8 cellular contexts compared by ENCODE assay signal in the genomic region with DNA sequence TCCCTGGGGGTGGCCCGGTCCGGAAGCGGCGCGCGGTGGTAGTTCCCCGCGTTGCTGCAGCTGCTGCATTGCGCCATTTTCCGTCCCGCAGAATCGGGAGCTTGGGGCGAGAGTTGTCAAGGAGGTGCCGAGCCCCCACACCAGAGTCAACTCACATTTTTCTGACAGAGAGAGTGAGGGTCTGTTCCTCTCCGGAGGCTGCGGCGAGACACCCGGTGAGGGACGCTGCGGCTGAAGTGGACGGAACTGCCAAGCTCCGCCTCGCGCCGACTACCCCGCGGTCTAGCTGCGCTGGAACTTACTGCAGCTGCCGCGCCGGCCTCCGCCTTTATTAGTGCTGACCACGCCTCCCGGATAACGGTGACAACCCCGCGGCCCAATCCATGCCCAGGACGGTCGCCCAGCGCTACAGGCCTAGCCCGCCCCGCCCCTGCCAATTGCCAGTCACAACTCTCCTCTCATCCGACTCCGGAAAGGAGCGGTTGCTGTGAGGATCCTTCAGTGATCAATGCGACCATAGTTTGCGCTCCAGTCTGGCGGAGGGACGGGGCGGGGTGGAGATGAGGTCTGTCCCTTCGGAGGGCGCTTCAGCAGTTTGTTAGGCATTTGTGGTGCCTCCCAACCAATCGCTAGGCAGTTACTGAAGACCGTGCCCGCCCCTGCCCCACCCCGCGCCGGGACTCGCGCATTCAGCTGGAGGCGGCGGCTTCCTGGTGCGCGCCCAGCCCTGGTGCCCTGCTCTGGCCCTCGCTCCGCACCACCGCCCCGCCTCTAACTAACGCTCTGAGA. TPM values are rescaled to one million over a fixed set of nuclear protein-coding genes. Genes with fewer than 3 reads are reported as not detected.
DNase-seq lines count a peak whose midpoint lies in the region; ATAC-seq and TF ChIP-seq lines count a peak whose summit lies in the region.

A gene with protein sequence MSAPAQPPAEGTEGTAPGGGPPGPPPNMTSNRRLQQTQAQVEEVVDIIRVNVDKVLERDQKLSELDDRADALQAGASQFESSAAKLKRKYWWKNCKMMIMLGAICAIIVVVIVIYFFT (minus strand): TSS at position 303 of the 789 bp plus-strand sequence. CDS start 146 bp downstream, at position 157.

- peaks cover 0 to 4% of the 10 kb centered on the region in 2 donors for H3K36me3 ChIP-seq in esophagus (ENCODE audit: control insufficient read depth in 2 of 2, insufficient read depth in 2 of 2, low read length in 1 of 2)
- H3K36me3 ChIP-seq in muscle layer of colon (ENCODE audit: insufficient read depth, low read length), result peaks cover 20% of the 10 kb centered on the region

- H3K9me3 Mint-ChIP-seq in activated T-cell treated with anti-CD3 and anti-CD28 coated beads, Interleukin-2, amount 50 U/mL, for 24 hours, result no peaks in the 10 kb centered on the region

- no peaks in the 10 kb centered on the region for H3K27me3 ChIP-seq in esophagus (ENCODE audit: control insufficient read depth in 1 of 2, insufficient read depth in 2 of 2, low read length in 2 of 2)
- no peaks in the 10 kb centered on the region for H3K27me3 ChIP-seq in muscle layer of colon (ENCODE audit: control insufficient read depth in 1 of 2, insufficient read depth in 2 of 2, low read length in 2 of 2)

- peak within 1 kb of the TSS; percentile 92 for H3K27ac Mint-ChIP-seq in activated T-cell treated with anti-CD3 and anti-CD28 coated beads, Interleukin-2, amount 50 U/mL, for 24 hours

- H3K4me1 Mint-ChIP-seq in activated T-cell treated with anti-CD3 and anti-CD28 coated beads, Interleukin-2, amount 50 U/mL, for 24 hours (ENCODE audit: low read depth), result peaks cover 55% of the 10 kb centered on the region

- H3K4me1 ChIP-seq in esophagus (ENCODE audit: control insufficient read depth in 2 of 2, insufficient read depth in 2 of 2, low read length in 1 of 2) (peaks cover 0 to 3% of the 10 kb centered on the region in 2 donors), muscle layer of colon (ENCODE audit: insufficient read depth, low read length) (peaks cover 26% of the 10 kb centered on the region)

- peak within 1 kb of the TSS; percentile 67 to 82 for H3K4me3 ChIP-seq in esophagus (ENCODE audit: low read depth in 1 of 2, low read length in 2 of 2)
- peak within 1 kb of the TSS; percentile 85 to 89 for H3K4me3 ChIP-seq in muscle layer of colon (ENCODE audit: low read depth in 1 of 2, low read length in 2 of 2)

- peak; percentile 89 for ATAC-seq in GM21717 (IDR thresholded peaks at IDR 0.05; ENCODE audit: unreplicated experiment)

- H3K4me3 Mint-ChIP-seq in activated T-cell treated with anti-CD3 and anti-CD28 coated beads, Interleukin-2, amount 50 U/mL, for 24 hours, result peak within 1 kb of the TSS; percentile 93

- H3K27me3 Mint-ChIP-seq in activated T-cell treated with anti-CD3 and anti-CD28 coated beads, Interleukin-2, amount 50 U/mL, for 24 hours, result no peaks in the 10 kb centered on the region

- in situ Hi-C loops in KBM-7 (cut with MboI; ENCODE audit: low pct_unique_long_range_greater_than_20kb, low sequenced_read_pairs), result no loop called here

- H3K36me3 Mint-ChIP-seq in activated T-cell treated with anti-CD3 and anti-CD28 coated beads, Interleukin-2, amount 50 U/mL, for 24 hours (ENCODE audit: low read depth), result peaks cover 49% of the 10 kb centered on the region

- H3K9ac ChIP-seq in muscle layer of colon (ENCODE audit: low read length), result peak within 1 kb of the TSS; percentile 47

- H3K9me3 ChIP-seq in esophagus (ENCODE audit: control insufficient read depth in 2 of 2, insufficient read depth in 1 of 2, low read depth in 1 of 2, low read length in 1 of 2) (no peaks in the 10 kb centered on the region), muscle layer of colon (ENCODE audit: low read length) (no peaks in the 10 kb centered on the region)

- peak; percentile 99 for DNase-seq in DMS153 treated with DMSO at 0.1 percent for 48 hours (lab: John Stamatoyannopoulos, UW; ENCODE audit: unreplicated experiment)
- DNase-seq in KBM-7, result peak; percentile 99
- DNase-seq in activated T-cell treated with anti-CD3 and anti-CD28 coated beads, Interleukin-2, amount 50 U/mL, for 24 hours, result peak; percentile 97
- DNase-seq in stimulated activated CD8-positive, alpha-beta memory T cell treated with anti-CD3 and anti-CD28 coated beads, Interleukin-7, amount 100 ng/mL, for 24 hours (ENCODE audit: low read depth), result peak; percentile 96

- peak within 1 kb of the TSS; percentile 94 for H3K27ac ChIP-seq in esophagus (ENCODE audit: low read depth in 2 of 2, low read length in 1 of 2)
- peak within 1 kb of the TSS; percentile 87 for H3K27ac ChIP-seq in muscle layer of colon (ENCODE audit: low read depth, low read length)

- WGBS in esophagus, 2 donors, result 0 to 1% methylated on average over 65 to 69 of the region's 69 CpGs

TF ChIP-seq in PFSK-1, 5 proteins besides CTCF, POLR2A, EP300 and RAD21:
- TF ChIP-seq TAF1 (IDR thresholded peaks at IDR 0.05; ENCODE audit: borderline replicate concordance, insufficient read depth, low read length) (peak; percentile 96; the same call in 1 of the 2 replicates), FOXP2 (optimal IDR thresholded peaks at IDR 0.05; ENCODE audit: borderline replicate concordance, extremely low read depth, extremely low read length, insufficient read depth) (peak; percentile 77), SIN3A (IDR thresholded peaks at IDR 0.05; ENCODE audit: borderline replicate concordance, insufficient read depth, low read length) (no peak), POLR2AphosphoS5 (IDR thresholded peaks at IDR 0.05; ENCODE audit: low read depth, low read length) (peak; percentile 97)
- TF ChIP-seq, protein P1, sequence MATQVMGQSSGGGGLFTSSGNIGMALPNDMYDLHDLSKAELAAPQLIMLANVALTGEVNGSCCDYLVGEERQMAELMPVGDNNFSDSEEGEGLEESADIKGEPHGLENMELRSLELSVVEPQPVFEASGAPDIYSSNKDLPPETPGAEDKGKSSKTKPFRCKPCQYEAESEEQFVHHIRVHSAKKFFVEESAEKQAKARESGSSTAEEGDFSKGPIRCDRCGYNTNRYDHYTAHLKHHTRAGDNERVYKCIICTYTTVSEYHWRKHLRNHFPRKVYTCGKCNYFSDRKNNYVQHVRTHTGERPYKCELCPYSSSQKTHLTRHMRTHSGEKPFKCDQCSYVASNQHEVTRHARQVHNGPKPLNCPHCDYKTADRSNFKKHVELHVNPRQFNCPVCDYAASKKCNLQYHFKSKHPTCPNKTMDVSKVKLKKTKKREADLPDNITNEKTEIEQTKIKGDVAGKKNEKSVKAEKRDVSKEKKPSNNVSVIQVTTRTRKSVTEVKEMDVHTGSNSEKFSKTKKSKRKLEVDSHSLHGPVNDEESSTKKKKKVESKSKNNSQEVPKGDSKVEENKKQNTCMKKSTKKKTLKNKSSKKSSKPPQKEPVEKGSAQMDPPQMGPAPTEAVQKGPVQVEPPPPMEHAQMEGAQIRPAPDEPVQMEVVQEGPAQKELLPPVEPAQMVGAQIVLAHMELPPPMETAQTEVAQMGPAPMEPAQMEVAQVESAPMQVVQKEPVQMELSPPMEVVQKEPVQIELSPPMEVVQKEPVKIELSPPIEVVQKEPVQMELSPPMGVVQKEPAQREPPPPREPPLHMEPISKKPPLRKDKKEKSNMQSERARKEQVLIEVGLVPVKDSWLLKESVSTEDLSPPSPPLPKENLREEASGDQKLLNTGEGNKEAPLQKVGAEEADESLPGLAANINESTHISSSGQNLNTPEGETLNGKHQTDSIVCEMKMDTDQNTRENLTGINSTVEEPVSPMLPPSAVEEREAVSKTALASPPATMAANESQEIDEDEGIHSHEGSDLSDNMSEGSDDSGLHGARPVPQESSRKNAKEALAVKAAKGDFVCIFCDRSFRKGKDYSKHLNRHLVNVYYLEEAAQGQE (IDR thresholded peaks at IDR 0.05; ENCODE audit: insufficient read depth in 1 of 2, low read depth in 2 of 2, low read length in 2 of 2), result peak; percentile 25 to 58; a peak in 3 of 4 replicates

RNA-seq across cellular contexts. Expression of the gene that starts here (rescaled TPM):
- polyA plus RNA-seq in PFSK-1 (2012; ENCODE audit: insufficient read length, low read depth), result 4.5 TPM
- 1 to 10 TPM; 4.3 to 6.6 TPM for polyA plus RNA-seq in esophagus

Comparison
In these comparisons a context has a peak if more than half of its experiments do, and no peak if none do; other contexts are left out.
1. Peak in every context shown above with its lines: DNase-seq, ATAC-seq, H3K4me3 ChIP-seq and H3K27ac ChIP-seq.